ENCODE assay signal across 1 cellular context in genomic region chr11:131928992-131929391, GRCh38.
TF ChIP-seq lines count a peak whose summit lies in the region.

No MANE protein-coding gene starts in this region.

TF ChIP-seq in HEK293, 187 proteins besides CTCF, POLR2A, EP300 and RAD21 (continued from another document):
- TF ChIP-seq, protein P1, sequence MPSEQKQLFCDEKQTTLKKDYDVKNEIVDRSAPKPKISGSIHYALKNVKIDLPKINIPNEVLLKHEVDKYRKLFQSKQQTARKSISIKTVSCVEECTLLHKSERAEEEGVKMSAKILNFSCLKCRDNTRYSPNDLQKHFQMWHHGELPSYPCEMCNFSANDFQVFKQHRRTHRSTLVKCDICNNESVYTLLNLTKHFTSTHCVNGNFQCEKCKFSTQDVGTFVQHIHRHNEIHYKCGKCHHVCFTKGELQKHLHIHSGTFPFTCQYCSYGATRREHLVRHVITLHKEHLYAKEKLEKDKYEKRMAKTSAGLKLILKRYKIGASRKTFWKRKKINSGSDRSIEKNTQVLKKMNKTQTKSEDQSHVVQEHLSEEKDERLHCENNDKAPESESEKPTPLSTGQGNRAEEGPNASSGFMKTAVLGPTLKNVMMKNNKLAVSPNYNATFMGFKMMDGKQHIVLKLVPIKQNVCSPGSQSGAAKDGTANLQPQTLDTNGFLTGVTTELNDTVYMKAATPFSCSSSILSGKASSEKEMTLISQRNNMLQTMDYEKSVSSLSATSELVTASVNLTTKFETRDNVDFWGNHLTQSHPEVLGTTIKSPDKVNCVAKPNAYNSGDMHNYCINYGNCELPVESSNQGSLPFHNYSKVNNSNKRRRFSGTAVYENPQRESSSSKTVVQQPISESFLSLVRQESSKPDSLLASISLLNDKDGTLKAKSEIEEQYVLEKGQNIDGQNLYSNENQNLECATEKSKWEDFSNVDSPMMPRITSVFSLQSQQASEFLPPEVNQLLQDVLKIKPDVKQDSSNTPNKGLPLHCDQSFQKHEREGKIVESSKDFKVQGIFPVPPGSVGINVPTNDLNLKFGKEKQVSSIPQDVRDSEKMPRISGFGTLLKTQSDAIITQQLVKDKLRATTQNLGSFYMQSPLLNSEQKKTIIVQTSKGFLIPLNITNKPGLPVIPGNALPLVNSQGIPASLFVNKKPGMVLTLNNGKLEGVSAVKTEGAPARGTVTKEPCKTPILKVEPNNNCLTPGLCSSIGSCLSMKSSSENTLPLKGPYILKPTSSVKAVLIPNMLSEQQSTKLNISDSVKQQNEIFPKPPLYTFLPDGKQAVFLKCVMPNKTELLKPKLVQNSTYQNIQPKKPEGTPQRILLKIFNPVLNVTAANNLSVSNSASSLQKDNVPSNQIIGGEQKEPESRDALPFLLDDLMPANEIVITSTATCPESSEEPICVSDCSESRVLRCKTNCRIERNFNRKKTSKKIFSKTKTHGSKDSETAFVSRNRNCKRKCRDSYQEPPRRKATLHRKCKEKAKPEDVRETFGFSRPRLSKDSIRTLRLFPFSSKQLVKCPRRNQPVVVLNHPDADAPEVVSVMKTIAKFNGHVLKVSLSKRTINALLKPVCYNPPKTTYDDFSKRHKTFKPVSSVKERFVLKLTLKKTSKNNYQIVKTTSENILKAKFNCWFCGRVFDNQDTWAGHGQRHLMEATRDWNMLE (tag by site-specific recombination; conservative IDR thresholded peaks at IDR 0.05; ENCODE audit: low read depth) = no peak
TF ChIP-seq in HEK293: peak in this region for 2.
